Comparison of ENCODE assay signal across 1 cellular context in genomic region chr4:186623546-186623945, GRCh38.
TF ChIP-seq lines count a peak whose summit lies in the region.

No MANE protein-coding gene starts in this region.

TF ChIP-seq in GM23338, 12 proteins besides CTCF, POLR2A, EP300 and RAD21 (continued from another document):
- TF ChIP-seq ZNF462 (CRISPR knock-in tag; IDR thresholded peaks at IDR 0.05) (no peak), ZNF114 (CRISPR knock-in tag; IDR thresholded peaks at IDR 0.05) (no peak), ETS1 (IDR thresholded peaks at IDR 0.05) (no peak), POLR2AphosphoS5 (IDR thresholded peaks at IDR 0.05; ENCODE audit: low read depth) (no peak), JUNB (IDR thresholded peaks at IDR 0.05; ENCODE audit: unreplicated experiment) (no peak), STAT1 (IDR thresholded peaks at IDR 0.05; ENCODE audit: unreplicated experiment) (no peak)
TF ChIP-seq in GM23338: peak in this region for 0.
